In the genomic region with DNA sequence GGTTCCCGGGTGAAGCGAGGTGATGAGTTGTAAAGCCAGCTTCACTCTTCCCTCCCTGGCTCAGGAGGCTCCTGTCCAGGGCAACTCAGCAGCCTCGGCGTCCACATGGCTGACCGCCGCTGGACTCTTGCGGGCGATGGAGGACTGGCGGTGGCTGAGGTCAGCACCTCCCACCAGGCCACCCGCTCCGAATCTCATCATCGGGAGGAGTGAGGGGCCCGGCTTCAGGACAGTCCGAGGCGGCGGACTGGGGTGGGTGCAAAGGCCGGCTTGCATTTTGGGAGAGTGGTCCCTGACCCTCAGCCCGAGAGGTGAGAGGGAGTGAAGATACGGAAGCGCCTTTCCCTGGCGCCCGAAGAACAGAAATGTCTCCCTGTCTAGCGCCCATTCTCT, we compare ENCODE assay signal across 8 cellular contexts. TPM values are rescaled to one million over a fixed set of nuclear protein-coding genes. Genes with fewer than 3 reads are reported as not detected.
A peak's percentile ranks its signal among the peaks of the same experiment; 100 is the strongest.
DNase-seq lines count a peak whose midpoint lies in the region; ATAC-seq and TF ChIP-seq lines count a peak whose summit lies in the region.

No MANE protein-coding gene starts in this region.

- peak overlapping the region; percentile 91 to 99 for H3K9ac ChIP-seq in duodenal mucosa (ENCODE audit: low read depth in 1 of 2, low read length in 2 of 2)

- peak; percentile 7 for ATAC-seq in GM19455 (IDR thresholded peaks at IDR 0.05; ENCODE audit: unreplicated experiment)
- peak; percentile 2 for ATAC-seq in mucosa of descending colon

- BruUV-seq in A673 (replicated peaks; lab: Mats Ljungman, UMichigan) = TSS peak; percentile 54

- no peak for TF ChIP-seq CTCF in A673 (conservative IDR thresholded peaks at IDR 0.05; ENCODE audit: low read depth, low read length)
- TF ChIP-seq CTCF in mucosa of descending colon (IDR thresholded peaks at IDR 0.05) = no peak

- CTCF ChIA-PET in A673 (lab: Charles Lee) = no interaction called here

- POLR2A ChIA-PET in A673 (lab: Charles Lee; ENCODE audit: low non-redundant PET) = interaction anchor here (0.6 kb wide), 1 partner anchor 1094 kb away, joined by 4 read pairs; no protein-coding TSS in a partner anchor

- H3K4me3 ChIP-seq in A673 (ENCODE audit: low read depth, low read length, poor library complexity, severe bottlenecking) (peak overlapping the region; percentile 72), duodenal mucosa (ENCODE audit: low read depth in 1 of 2, low read length in 2 of 2) (peak overlapping the region; percentile 88 to 98), mucosa of descending colon (peak overlapping the region; percentile 77)

- H3K4me1 ChIP-seq in A673 (ENCODE audit: insufficient read depth, low read length, poor library complexity, severe bottlenecking) = peaks cover 8% of the 10 kb centered on the region
- H3K4me1 ChIP-seq in duodenal mucosa (ENCODE audit: control insufficient read depth in 1 of 2, insufficient read depth in 2 of 2, low read length in 2 of 2) = peaks cover 12 to 20% of the 10 kb centered on the region in 2 donors
- peaks cover 17% of the 10 kb centered on the region for H3K4me1 ChIP-seq in mucosa of descending colon (ENCODE audit: low read depth)

- H3K9me3 ChIP-seq in A673 (ENCODE audit: low read depth, low read length, poor library complexity, severe bottlenecking) (no peaks in the 10 kb centered on the region), duodenal mucosa (ENCODE audit: control insufficient read depth in 1 of 2, low read length in 2 of 2) (no peaks in the 10 kb centered on the region), mucosa of descending colon (no peaks in the 10 kb centered on the region)

- H3K36me3 ChIP-seq in A673 (ENCODE audit: insufficient read depth, low read length, poor library complexity, severe bottlenecking) = no peaks in the 10 kb centered on the region
- H3K36me3 ChIP-seq in duodenal mucosa (ENCODE audit: control insufficient read depth in 1 of 2, insufficient read depth in 2 of 2, low read length in 2 of 2) = peaks cover 12 to 27% of the 10 kb centered on the region in 2 donors
- no peaks in the 10 kb centered on the region for H3K36me3 ChIP-seq in mucosa of descending colon (ENCODE audit: low read depth)

- no peaks in the 10 kb centered on the region for H3K27me3 ChIP-seq in A673 (replicated peaks; ENCODE audit: insufficient read depth, low read depth, low read length, poor library complexity)
- H3K27me3 ChIP-seq in duodenal mucosa (ENCODE audit: control insufficient read depth in 1 of 2, insufficient read depth in 2 of 2, low read length in 2 of 2) = no peaks in the 10 kb centered on the region

- intact Hi-C loops in A673 (cut with micrococcal nuclease; ENCODE audit: unreplicated experiment) (no loop called here), mucosa of descending colon (cut with DNase I, micrococcal nuclease) (no loop called here)

- no peak for DNase-seq in A673 (ENCODE audit: low spot score)
- DNase-seq in NCI-H146 (lab: John Stamatoyannopoulos, UW) = peak; percentile 53
- peak in 1 of 3 donors; percentile 58 for DNase-seq in mucosa of descending colon
- DNase-seq in NK-92 treated with Interleukin-12 subunit alpha and Interleukin-12 subunit beta, amount 100 ng/mL, for 24 hours (lab: John Stamatoyannopoulos, UW) = no peak
- DNase-seq in H4 (ENCODE audit: low spot score) = no peak
- DNase-seq in GDM1 (lab: John Stamatoyannopoulos, UW) = no peak

- peak overlapping the region; percentile 97 for H3K27ac ChIP-seq in A673 (ENCODE audit: low read depth, low read length, poor library complexity, severe bottlenecking)
- H3K27ac ChIP-seq in duodenal mucosa (ENCODE audit: low read depth, low read length) = peak overlapping the region; percentile 98

RNA-seq across cellular contexts. Expression of a gene that starts 0.8 kb away (rescaled TPM):
- total RNA-seq in A673 (2021) (29.5 and 31.2 TPM in 2 replicates), mucosa of descending colon (10 to 100 TPM; 37.0 to 38.9 (median 37.7) TPM)
- total RNA-seq in H4 (2014; rRNA removed; shearing (Covaris generic)) = 18.1 and 22.1 TPM in 2 replicates
